Comparison of ENCODE assay signal across 8 cellular contexts in genomic region chr17:38484242-38485145, GRCh38. TPM values are rescaled to one million over a fixed set of nuclear protein-coding genes. Genes with fewer than 3 reads are reported as not detected.
DNase-seq lines count a peak whose midpoint lies in the region; ATAC-seq and TF ChIP-seq lines count a peak whose summit lies in the region.
"Not testable (repeated sequence)": the region's sequence is repeated elsewhere in the genome, so short reads cannot be mapped to it uniquely, and the experiment has no call there.

No MANE protein-coding gene starts in this region.

- H3K4me1 ChIP-seq in MM.1S (ENCODE audit: low read length); Panc1 (ENCODE audit: control insufficient read depth, insufficient read depth, low read length); transverse colon: not testable (repeated sequence)
- peaks cover 0 to 38% (median 21%) of the 10 kb centered on the region in 4 donors for H3K4me1 ChIP-seq in sigmoid colon

- BruUV-seq in Panc1 (replicated peaks; lab: Mats Ljungman, UMichigan): not testable (repeated sequence)

- intact Hi-C loops in Panc1 (cut with micrococcal nuclease; ENCODE audit: unreplicated experiment): loop anchor here (10.0 kb wide), 1 partner anchor 60 kb away; the partner anchor contains the start of gene ARHGAP23
- intact Hi-C loops in sigmoid colon (cut with DNase I): loop anchor here (1.0 to 5.0 kb wide), 3 partner anchors 40 to 132 kb away; partner anchors contain the start of gene SOCS7
- intact Hi-C loops in transverse colon (cut with DNase I; ENCODE audit: low total_unique reads): loop anchor here (5.0 kb wide), 2 partner anchors 42 to 57 kb away; partner anchors contain the start of gene ARHGAP23

- H3K4me2 ChIP-seq in MM.1S (ENCODE audit: low read depth, low read length): not testable (repeated sequence)

- H3K4me3 Mint-ChIP-seq in chondrocyte (ENCODE audit: unreplicated experiment): not testable (repeated sequence)

- not testable (repeated sequence) for H3K9me3 Mint-ChIP-seq in chondrocyte (ENCODE audit: low read depth)

- peak; percentile 67 for TF ChIP-seq CTCF in MM.1S (IDR thresholded peaks at IDR 0.05; ENCODE audit: low read length)
- peak; percentile 69 for TF ChIP-seq CTCF in Panc1 (IDR thresholded peaks at IDR 0.05)
- peak; percentile 85 for TF ChIP-seq CTCF in chondrocyte (IDR thresholded peaks at IDR 0.05)
- peak; percentile 77 to 87 (median 82) for TF ChIP-seq CTCF in sigmoid colon (IDR thresholded peaks at IDR 0.05)
- TF ChIP-seq CTCF in transverse colon (IDR thresholded peaks at IDR 0.05): peak; percentile 75 to 88 (median 82)

- peaks cover 42% of the 10 kb centered on the region for H3K4me1 Mint-ChIP-seq in chondrocyte (ENCODE audit: low read depth)

- DNase-seq in EH (ENCODE audit: low read depth) (peak; percentile 82), MM.1S (peak; percentile 63), islet precursor cell (peak; percentile 88), sigmoid colon (peak; percentile 88), transverse colon (peak; percentile 69)
- DNase-seq in Panc1 (ENCODE audit: low read depth, low spot score); chondrocyte (ENCODE audit: low spot score): not testable (repeated sequence)
- peak in 2 of 3 experiments; percentile 32 to 51 for DNase-seq in activated CD8-positive, alpha-beta memory T cell treated with anti-CD3 and anti-CD28 coated beads for 48 hours (ENCODE audit: low read depth in 2 of 3, low spot score in 2 of 3)

- peak overlapping the region; percentile 66 for H3K27ac Mint-ChIP-seq in chondrocyte (ENCODE audit: unreplicated experiment)

- peak; percentile 90 for ATAC-seq in Panc1

- not testable (repeated sequence) for H3K79me2 ChIP-seq in MM.1S (ENCODE audit: low read length)

- not testable (repeated sequence) for H3K27ac ChIP-seq in MM.1S (ENCODE audit: low read length); Panc1 (ENCODE audit: low read length)
- H3K27ac ChIP-seq in sigmoid colon: peak overlapping the region; percentile 62 to 89 (median 75)
- H3K27ac ChIP-seq in transverse colon: peak overlapping the region; percentile 36 to 71 (median 48)

- POLR2A ChIA-PET in Panc1 (lab: Charles Lee): not testable (repeated sequence)

- not testable (repeated sequence) for H3K27me3 Mint-ChIP-seq in chondrocyte (ENCODE audit: low read depth)

- H3F3A ChIP-seq in MM.1S (ENCODE audit: insufficient read depth, low read length): not testable (repeated sequence)

- peaks cover 29% of the 10 kb centered on the region for H3K36me3 Mint-ChIP-seq in chondrocyte (ENCODE audit: low read depth)

- not testable (repeated sequence) for TF ChIP-seq POLR2A in sigmoid colon (IDR thresholded peaks at IDR 0.05); transverse colon (IDR thresholded peaks at IDR 0.05)

- H3K4me3 ChIP-seq in MM.1S (ENCODE audit: low read length); Panc1 (ENCODE audit: low read depth in 2 of 2, low read length in 2 of 2); sigmoid colon; transverse colon: not testable (repeated sequence)

- not testable (repeated sequence) for H3K27me3 ChIP-seq in MM.1S (replicated peaks; ENCODE audit: insufficient read depth, low read length); Panc1 (ENCODE audit: control insufficient read depth, insufficient read depth, low read length); sigmoid colon; transverse colon

- in situ Hi-C loops in Panc1 (cut with HindIII; ENCODE audit: low pct_unique_long_range_greater_than_20kb, low sequenced_read_pairs): not testable (repeated sequence)
- in situ Hi-C loops in transverse colon (cut with MboI; ENCODE audit: low pct_ligation_motif_present in 1 of 4, low pct_unique_long_range_greater_than_20kb in 1 of 4, low sequenced_read_pairs in 3 of 4): loop anchor here in 2 of 4 donors (5.0 to 25.0 kb wide), 2 partner anchors 52 to 178 kb away; partner anchors contain the start of gene EPOP (in 1 of the 2)

- not testable (repeated sequence) for H4K20me1 ChIP-seq in MM.1S (ENCODE audit: insufficient read depth, low read length)

- not testable (repeated sequence) for H3K9me2 ChIP-seq in MM.1S (replicated peaks; ENCODE audit: insufficient read depth, low read length)

- H2AFZ ChIP-seq in MM.1S (ENCODE audit: low read length): not testable (repeated sequence)

- not testable (repeated sequence) for H3K9me3 ChIP-seq in MM.1S (replicated peaks; ENCODE audit: insufficient read depth, low read length); Panc1 (ENCODE audit: control insufficient read depth, insufficient read depth, low read depth, low read length); sigmoid colon; transverse colon

- CTCF ChIA-PET in Panc1 (lab: Charles Lee): interaction anchor here (0.6 kb wide), 1 partner anchor 136 kb away, joined by 3 read pairs; no protein-coding TSS in a partner anchor

- WGBS in sigmoid colon, 2 donors: 48 to 53% methylated on average over 21 of the region's 21 CpGs
- 52% methylated on average over 21 of the region's 21 CpGs; no CpG with 5 or more reads in 1 of the 2 donors for WGBS in transverse colon (ENCODE audit: low coverage in 1 of 2), 2 donors

- not testable (repeated sequence) for H3K36me3 ChIP-seq in MM.1S (replicated peaks; ENCODE audit: insufficient read depth, low read length); Panc1 (ENCODE audit: control insufficient read depth, insufficient read depth, low read length); transverse colon
- H3K36me3 ChIP-seq in sigmoid colon: peaks cover 0 to 41% (median 10%) of the 10 kb centered on the region in 4 donors

- not testable (repeated sequence) for H3K9ac ChIP-seq in MM.1S (ENCODE audit: low read length)

- not testable (repeated sequence) for TF ChIP-seq EP300 in sigmoid colon (IDR thresholded peaks at IDR 0.05); transverse colon (IDR thresholded peaks at IDR 0.05; ENCODE audit: low read depth)

RNA-seq across cellular contexts. Expression of gene ARHGAP23, which starts 56.2 kb away (rescaled TPM):
- total RNA-seq in Panc1 (2021; ENCODE audit: unreplicated experiment) (33.0 TPM), chondrocyte (109 to 165 TPM (median 157 TPM) in 3 replicates), sigmoid colon (10 to 100 TPM; 11.2 to 42.1 (median 28.5) TPM), transverse colon (10 to 100 TPM in 3 of 4 donors, 1 to 10 TPM in 1; 4.5 to 21.7 (median 17.0) TPM)
- 9.9 TPM for polyA plus RNA-seq in Panc1 (2012; ENCODE audit: insufficient read length)
- polyA plus RNA-seq in sigmoid colon: 1 to 10 TPM in 2 of 3 donors, under 1 TPM in 1; 0.69 to 9.8 (median 3.0) TPM
